ENCODE assay signal across 41 cellular contexts in the genomic region with DNA sequence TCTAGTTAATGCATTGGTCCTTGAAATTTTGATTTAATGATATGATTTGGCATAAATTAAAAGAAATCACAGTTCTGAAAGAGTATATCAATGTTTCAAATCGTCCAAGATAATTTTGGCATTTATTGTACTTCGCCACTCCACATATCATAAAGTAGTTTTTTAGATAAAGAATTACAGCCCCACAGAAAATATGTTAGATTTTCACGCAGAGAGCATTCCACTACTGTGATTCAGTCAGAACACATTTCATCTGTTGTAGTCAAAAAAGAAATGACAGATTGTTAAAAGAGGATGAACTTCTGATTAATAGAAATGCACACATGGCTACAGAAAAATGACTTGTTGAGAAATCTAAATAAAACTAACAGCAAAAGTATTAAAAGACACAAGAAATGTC.
"Had no signal": no experiment of that assay in that cellular context is flagged by ENCODE, and none has a peak within 500 bp of the region (broad histone marks: within the 10 kb centered on the region; RNA-seq: fewer than 3 reads in every experiment).

No MANE protein-coding gene starts in this region.

- H3K27me3 Mint-ChIP-seq: activated B cell treated with CpG ODN at 0.5 μM for 24 hours; activated CD4-positive, alpha-beta memory T cell treated with anti-CD3 and anti-CD28 coated beads, Interleukin-2, amount 10 ng/mL, durations not matched to agents 7 days and 5 days; activated CD4-positive, alpha-beta T cell treated with anti-CD3 and anti-CD28 coated beads for 36 hours; activated CD4-positive, alpha-beta T cell treated with anti-CD3 and anti-CD28 coated beads, Interleukin-2, amount 10 ng/mL, durations not matched to agents 7 days and 5 days; activated naive CD8-positive, alpha-beta T cell treated with anti-CD3 and anti-CD28 coated beads for 36 hours; activated T-helper 17 cell treated with anti-CD3 and anti-CD28 coated beads, Interleukin-2, amount 50 U/mL, for 72 hours; brain; central memory CD8-positive, alpha-beta T cell had no signal

- H3K27ac Mint-ChIP-seq: activated B cell treated with CpG ODN at 0.5 μM for 24 hours; activated CD4-positive, alpha-beta memory T cell treated with anti-CD3 and anti-CD28 coated beads, Interleukin-2, amount 10 ng/mL, durations not matched to agents 7 days and 5 days; activated CD4-positive, alpha-beta T cell treated with anti-CD3 and anti-CD28 coated beads for 36 hours; activated CD4-positive, alpha-beta T cell treated with anti-CD3 and anti-CD28 coated beads, Interleukin-2, amount 10 ng/mL, durations not matched to agents 7 days and 5 days; activated CD8-positive, alpha-beta T cell treated with anti-CD3 and anti-CD28 coated beads, Interleukin-2, amount 10 ng/mL, durations not matched to agents 7 days and 5 days; activated naive CD4-positive, alpha-beta T cell treated with anti-CD3 and anti-CD28 coated beads for 36 hours; activated naive CD4-positive, alpha-beta T cell treated with anti-CD3 and anti-CD28 coated beads, Interleukin-2, amount 50 U/mL, for 72 hours; activated naive CD8-positive, alpha-beta T cell treated with anti-CD3 and anti-CD28 coated beads for 36 hours; activated T-cell treated with anti-CD3 and anti-CD28 coated beads, Interleukin-2, amount 50 U/mL, for 72 hours; activated T-helper 1 cell treated with anti-CD3 and anti-CD28 coated beads, Interleukin-12 subunit alpha, Interleukin-12 subunit beta, Interleukin-2, Interleukin-4 antibody, amounts not matched to agents 30 ng/mL and 10 ng/mL and 1 ng/mL, durations not matched to agents 14 hours and 24 hours and 36 hours; activated T-helper 17 cell treated with anti-CD3 and anti-CD28 coated beads, Interleukin-2, amount 50 U/mL, for 72 hours; T-helper 1 cell treated with Interleukin-12 subunit alpha and Interleukin-12 subunit beta and Interleukin-4 antibody, amounts not matched to agents 30 μg/mL and 1 μg/mL, for 36 hours; T-helper 2 cell treated with Interferon-gamma antibody and Interleukin-4, amounts not matched to agents 5 μg/mL and 100 μg/mL, for 36 hours had no signal

- H3K4me3 Mint-ChIP-seq: activated B cell treated with CpG ODN at 0.5 μM for 24 hours; activated CD4-positive, alpha-beta memory T cell treated with anti-CD3 and anti-CD28 coated beads, Interleukin-2, amount 10 ng/mL, durations not matched to agents 7 days and 5 days; activated CD4-positive, alpha-beta T cell treated with anti-CD3 and anti-CD28 coated beads for 36 hours; activated CD4-positive, alpha-beta T cell treated with anti-CD3 and anti-CD28 coated beads, Interleukin-2, amount 10 ng/mL, durations not matched to agents 7 days and 5 days; activated CD8-positive, alpha-beta T cell treated with anti-CD3 and anti-CD28 coated beads, Interleukin-2, amount 10 ng/mL, durations not matched to agents 7 days and 5 days; activated naive CD4-positive, alpha-beta T cell treated with anti-CD3 and anti-CD28 coated beads for 36 hours; activated naive CD8-positive, alpha-beta T cell treated with anti-CD3 and anti-CD28 coated beads for 36 hours; activated T-cell treated with anti-CD3 and anti-CD28 coated beads, Interleukin-2, amount 50 U/mL, for 4 hours; activated T-cell treated with anti-CD3 and anti-CD28 coated beads, Interleukin-2, amount 50 U/mL, for 72 hours; activated T-helper 1 cell treated with anti-CD3 and anti-CD28 coated beads, Interleukin-12 subunit alpha, Interleukin-12 subunit beta, Interleukin-2, Interleukin-4 antibody, amounts not matched to agents 30 ng/mL and 10 ng/mL and 1 ng/mL, durations not matched to agents 14 hours and 24 hours and 36 hours; activated T-helper 17 cell treated with anti-CD3 and anti-CD28 coated beads, Interleukin-2, amount 50 U/mL, for 72 hours; brain; central memory CD8-positive, alpha-beta T cell; T-helper 1 cell treated with Interleukin-12 subunit alpha and Interleukin-12 subunit beta and Interleukin-4 antibody, amounts not matched to agents 30 μg/mL and 1 μg/mL, for 36 hours; T-helper 2 cell treated with Interferon-gamma antibody and Interleukin-4, amounts not matched to agents 5 μg/mL and 100 μg/mL, for 36 hours had no signal

- H3K36me3 Mint-ChIP-seq: activated naive CD4-positive, alpha-beta T cell treated with anti-CD3 and anti-CD28 coated beads, Interleukin-2, amount 50 U/mL, for 72 hours; activated naive CD8-positive, alpha-beta T cell treated with anti-CD3 and anti-CD28 coated beads for 36 hours; brain had no signal

- H3K4me3 ChIP-seq: adrenal gland, ascending aorta, cardiac muscle cell had no signal

- H3K27me3 ChIP-seq: adrenal gland, ascending aorta, cardiac muscle cell had no signal

- H3K27ac ChIP-seq: adrenal gland, ascending aorta, cardiac muscle cell, VCaP had no signal

- ATAC-seq: activated CD4-positive, alpha-beta T cell treated with anti-CD3 and anti-CD28 coated beads for 36 hours; activated CD4-positive, CD25-positive, alpha-beta regulatory T cell treated with anti-CD3 and anti-CD28 coated beads, Interleukin-2, amount 50 U/mL, for 24 hours; activated CD8-positive, alpha-beta T cell treated with anti-CD3 and anti-CD28 coated beads, Interleukin-2, amount 10 ng/mL, durations not matched to agents 7 days and 5 days; activated naive CD4-positive, alpha-beta T cell treated with anti-CD3 and anti-CD28 coated beads, Interleukin-2, amount 50 U/mL, for 72 hours; activated T-cell treated with anti-CD3 and anti-CD28 coated beads, Interleukin-2, amount 50 U/mL, for 4 hours; activated T-cell treated with anti-CD3 and anti-CD28 coated beads, Interleukin-2, amount 50 U/mL, for 72 hours; activated T-helper 17 cell treated with anti-CD3 and anti-CD28 coated beads, Interleukin-2, amount 50 U/mL, for 72 hours had no signal

- H3K9me3 Mint-ChIP-seq: activated B cell treated with CpG ODN at 0.5 μM for 24 hours; activated CD4-positive, alpha-beta memory T cell treated with anti-CD3 and anti-CD28 coated beads, Interleukin-2, amount 10 ng/mL, durations not matched to agents 7 days and 5 days; activated CD4-positive, alpha-beta T cell treated with anti-CD3 and anti-CD28 coated beads, Interleukin-2, amount 10 ng/mL, durations not matched to agents 7 days and 5 days; activated naive CD4-positive, alpha-beta T cell treated with anti-CD3 and anti-CD28 coated beads for 36 hours; activated naive CD4-positive, alpha-beta T cell treated with anti-CD3 and anti-CD28 coated beads, Interleukin-2, amount 50 U/mL, for 72 hours; activated naive CD8-positive, alpha-beta T cell treated with anti-CD3 and anti-CD28 coated beads for 36 hours; activated T-cell treated with anti-CD3 and anti-CD28 coated beads, Interleukin-2, amount 50 U/mL, for 4 hours; activated T-cell treated with anti-CD3 and anti-CD28 coated beads, Interleukin-2, amount 50 U/mL, for 72 hours; activated T-helper 1 cell treated with anti-CD3 and anti-CD28 coated beads, Interleukin-12 subunit alpha, Interleukin-12 subunit beta, Interleukin-2, Interleukin-4 antibody, amounts not matched to agents 30 ng/mL and 10 ng/mL and 1 ng/mL, durations not matched to agents 14 hours and 24 hours and 36 hours; activated T-helper 17 cell treated with anti-CD3 and anti-CD28 coated beads, Interleukin-2, amount 50 U/mL, for 72 hours; central memory CD8-positive, alpha-beta T cell; T-helper 1 cell treated with Interleukin-12 subunit alpha and Interleukin-12 subunit beta and Interleukin-4 antibody, amounts not matched to agents 30 μg/mL and 1 μg/mL, for 36 hours; T-helper 2 cell treated with Interferon-gamma antibody and Interleukin-4, amounts not matched to agents 5 μg/mL and 100 μg/mL, for 36 hours had no signal

- H3K4me1 ChIP-seq: adrenal gland, ascending aorta had no signal

- H3K36me3 ChIP-seq: adrenal gland, ascending aorta, cardiac muscle cell had no signal

- H3K9me3 ChIP-seq: ascending aorta had no signal

- DNase-seq: activated B cell treated with CpG ODN at 0.5 μM for 24 hours; activated CD4-positive, alpha-beta memory T cell treated with anti-CD3 and anti-CD28 coated beads, Interleukin-2, amount 10 ng/mL, durations not matched to agents 7 days and 5 days; activated CD4-positive, alpha-beta T cell treated with anti-CD3 and anti-CD28 coated beads for 1 hour; activated CD4-positive, alpha-beta T cell treated with anti-CD3 and anti-CD28 coated beads for 36 hours; activated CD4-positive, alpha-beta T cell treated with anti-CD3 and anti-CD28 coated beads for 48 hours; activated CD4-positive, alpha-beta T cell treated with anti-CD3 and anti-CD28 coated beads, Interleukin-2, amount 10 ng/mL, durations not matched to agents 7 days and 5 days; activated CD4-positive, alpha-beta T cell treated with anti-CD3 and anti-CD28 coated beads, Interleukin-2, amount 50 U/mL, for 48 hours; activated CD8-positive, alpha-beta memory T cell treated with anti-CD3 and anti-CD28 coated beads for 24 hours; activated CD8-positive, alpha-beta memory T cell treated with anti-CD3 and anti-CD28 coated beads, Interleukin-2, amount 50 U/mL, for 4 hours; activated CD8-positive, alpha-beta T cell treated with anti-CD3 and anti-CD28 coated beads, Interleukin-2, amount 10 ng/mL, durations not matched to agents 7 days and 5 days; activated effector memory CD4-positive, alpha-beta T cell treated with anti-CD3 and anti-CD28 coated beads, Interleukin-2, amount 50 U/mL, for 16 hours; activated gamma-delta T cell treated with Interleukin-2 at 50 U/mL for 16 hours; activated naive CD4-positive, alpha-beta T cell; activated naive CD4-positive, alpha-beta T cell treated with anti-CD3 and anti-CD28 coated beads for 36 hours; activated naive CD4-positive, alpha-beta T cell treated with anti-CD3 and anti-CD28 coated beads, Interleukin-2, amount 50 U/mL, for 16 hours; activated naive CD8-positive, alpha-beta T cell treated with anti-CD3 and anti-CD28 coated beads for 36 hours; activated T-cell treated with anti-CD3 and anti-CD28 coated beads for 4 hours; activated T-cell treated with anti-CD3 and anti-CD28 coated beads, Interleukin-2, amount 50 U/mL, for 1 hour; activated T-cell treated with anti-CD3 and anti-CD28 coated beads, Interleukin-2, amount 50 U/mL, for 4 hours; activated T-cell treated with anti-CD3 and anti-CD28 coated beads, Interleukin-2, amount 50 U/mL, for 72 hours; adrenal gland; amygdala; anterior cingulate cortex; caudate nucleus; cerebellar nuclear complex; T-helper 1 cell; T-helper 2 cell; T-helper 9 cell had no signal

- FAIRE-seq: bronchial epithelial cell, TTC549 had no signal

- H3K4me1 Mint-ChIP-seq: activated B cell treated with CpG ODN at 0.5 μM for 24 hours; activated CD4-positive, alpha-beta memory T cell treated with anti-CD3 and anti-CD28 coated beads, Interleukin-2, amount 10 ng/mL, durations not matched to agents 7 days and 5 days; activated CD4-positive, alpha-beta T cell treated with anti-CD3 and anti-CD28 coated beads for 36 hours; activated CD4-positive, alpha-beta T cell treated with anti-CD3 and anti-CD28 coated beads, Interleukin-2, amount 10 ng/mL, durations not matched to agents 7 days and 5 days; activated naive CD8-positive, alpha-beta T cell treated with anti-CD3 and anti-CD28 coated beads for 36 hours; activated T-helper 17 cell treated with anti-CD3 and anti-CD28 coated beads, Interleukin-2, amount 50 U/mL, for 72 hours; brain; central memory CD8-positive, alpha-beta T cell had no signal
